ENCODE assay signal across 8 cellular contexts in the genomic region with DNA sequence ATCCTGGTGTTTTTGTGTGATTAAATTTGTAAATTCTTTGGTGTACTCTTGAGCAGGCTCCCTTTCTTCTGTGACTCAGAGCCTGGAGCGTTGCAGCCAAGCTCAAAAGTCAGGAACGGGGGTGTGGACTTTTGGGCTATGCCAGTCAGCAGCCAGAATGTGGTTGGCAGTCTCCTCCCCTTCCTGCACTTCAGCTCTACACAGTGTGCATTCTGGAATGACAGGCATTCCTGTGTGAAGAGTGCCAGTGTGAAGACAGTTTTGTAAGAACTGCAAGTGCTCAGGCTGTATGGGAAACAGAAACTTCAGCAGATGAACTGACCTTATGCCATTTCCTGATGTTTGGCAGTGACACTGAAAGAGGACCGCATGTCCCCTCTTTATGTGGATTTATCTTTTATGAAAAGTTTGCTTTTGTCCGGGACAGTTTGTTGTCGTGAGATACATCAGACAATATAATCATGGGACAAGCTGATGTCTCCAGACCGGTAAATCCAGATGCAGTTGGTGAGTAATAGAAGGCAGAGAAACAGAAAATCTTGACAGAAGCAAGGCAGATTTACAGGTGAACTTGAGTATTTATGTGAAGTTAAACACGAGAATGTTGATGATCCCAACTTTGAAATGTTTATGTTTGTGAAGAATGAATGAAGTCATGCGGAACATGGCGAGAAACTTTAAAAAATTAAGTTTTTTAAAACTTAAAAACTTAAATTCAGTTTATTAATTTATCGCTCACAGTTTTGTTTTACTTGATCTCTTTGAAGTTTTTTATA.
DNase-seq lines count a peak whose midpoint lies in the region; ATAC-seq and TF ChIP-seq lines count a peak whose summit lies in the region.

No MANE protein-coding gene starts in this region.

- DNase-seq in GM03348 (ENCODE audit: low spot score), result peak; percentile 91
- DNase-seq in NCI-H1048 (lab: John Stamatoyannopoulos, UW), result peak; percentile 57
- peak; percentile 98 for DNase-seq in amniotic epithelial cell (ENCODE audit: low read depth)
- DNase-seq in left ventricle myocardium superior, result peak; percentile 65
- peak; percentile 81 to 89 for DNase-seq in psoas muscle

- no peaks in the 10 kb centered on the region for H3K27me3 ChIP-seq in psoas muscle (ENCODE audit: insufficient read depth in 3 of 3, low read length in 2 of 3)

- H3K4me1 ChIP-seq in psoas muscle, result peaks cover 29% of the 10 kb centered on the region

- 31 to 34% (median 33%) methylated on average over 10 of the region's 10 CpGs for WGBS in psoas muscle, 3 donors

- H3K4me3 ChIP-seq in psoas muscle, result peak overlapping the region; percentile 66

- ATAC-seq in left ventricle myocardium superior (peak; percentile 99), psoas muscle (peak; percentile 97 to 99 (median 98)), GM19455 (IDR thresholded peaks at IDR 0.05; ENCODE audit: unreplicated experiment) (no peak), HG03139 (IDR thresholded peaks at IDR 0.05; ENCODE audit: unreplicated experiment) (no peak)

- no peak for TF ChIP-seq CTCF in 22Rv1 (IDR thresholded peaks at IDR 0.05)
- TF ChIP-seq CTCF in psoas muscle (IDR thresholded peaks at IDR 0.05), result no peak

- no peaks in the 10 kb centered on the region for H3K9me3 ChIP-seq in psoas muscle

- no peaks in the 10 kb centered on the region for H3K36me3 ChIP-seq in psoas muscle (ENCODE audit: insufficient read depth in 1 of 2, low read depth in 1 of 2)

- H3K27ac ChIP-seq in 22Rv1 (peak overlapping the region; percentile 82), psoas muscle (peak overlapping the region; percentile 80)

- intact Hi-C loops in left ventricle myocardium superior (cut with micrococcal nuclease) (no loop called here), psoas muscle (cut with DNase I) (no loop called here)

Comparison
In these comparisons a context has a peak if more than half of its experiments do, and no peak if none do; other contexts are left out.
1. ATAC-seq: peak in left ventricle myocardium superior (single experiment) and psoas muscle (4 of 4); none in GM19455 (single experiment) and HG03139 (single experiment).
2. Peak in every context shown above with its lines, with median percentiles within 50 percentile points of each other: DNase-seq.